12 cellular contexts compared by ENCODE assay signal in genomic region chr21:16002872-16003466, GRCh38.
A peak's percentile ranks its signal among the peaks of the same experiment; 100 is the strongest.
DNase-seq lines count a peak whose midpoint lies in the region; ATAC-seq and TF ChIP-seq lines count a peak whose summit lies in the region.
"Had no signal": no experiment of that assay in that cellular context is flagged by ENCODE, and none has a peak within 500 bp of the region (broad histone marks: within the 10 kb centered on the region; RNA-seq: fewer than 3 reads in every experiment).

No MANE protein-coding gene starts in this region.

- no peaks in the 10 kb centered on the region for H3K36me3 ChIP-seq in BJ (ENCODE audit: control insufficient read depth, insufficient read depth, low read length)

- no peak overlapping the region for H3K4me3 Mint-ChIP-seq in mesothelial cell of epicardium
- H3K4me3 Mint-ChIP-seq in effector memory CD8-positive, alpha-beta T cell, result no peak overlapping the region
- no peak overlapping the region for H3K4me3 Mint-ChIP-seq in activated CD8-positive, alpha-beta memory T cell treated with anti-CD3 and anti-CD28 coated beads, Interleukin-2, amount 10 ng/mL, durations not matched to agents 7 days and 5 days
- H3K4me3 Mint-ChIP-seq: activated T-helper 1 cell treated with anti-CD3 and anti-CD28 coated beads, Interleukin-12 subunit alpha, Interleukin-12 subunit beta, Interleukin-2, Interleukin-4 antibody, amounts not matched to agents 30 ng/mL and 10 ng/mL and 1 ng/mL, durations not matched to agents 14 hours and 24 hours and 36 hours had no signal

- TF ChIP-seq CTCF in BJ (IDR thresholded peaks at IDR 0.05; ENCODE audit: insufficient read depth, low read depth, low read length) (peak; percentile 54), choroid plexus epithelial cell (conservative IDR thresholded peaks at IDR 0.05; ENCODE audit: low read depth, low read length) (peak; percentile 64), mesothelial cell of epicardium (IDR thresholded peaks at IDR 0.05; ENCODE audit: unreplicated experiment) (peak; percentile 42)

- H3K4me1 Mint-ChIP-seq in mesothelial cell of epicardium, result peaks cover 65% of the 10 kb centered on the region
- H3K4me1 Mint-ChIP-seq in effector memory CD8-positive, alpha-beta T cell (ENCODE audit: low read depth in 2 of 2), result no peaks in the 10 kb centered on the region
- no peaks in the 10 kb centered on the region for H3K4me1 Mint-ChIP-seq in activated CD8-positive, alpha-beta memory T cell treated with anti-CD3 and anti-CD28 coated beads, Interleukin-2, amount 10 ng/mL, durations not matched to agents 7 days and 5 days

- H3K36me3 Mint-ChIP-seq in mesothelial cell of epicardium, result no peaks in the 10 kb centered on the region
- H3K36me3 Mint-ChIP-seq in effector memory CD8-positive, alpha-beta T cell (ENCODE audit: insufficient read depth), result no peaks in the 10 kb centered on the region
- no peaks in the 10 kb centered on the region for H3K36me3 Mint-ChIP-seq in activated CD8-positive, alpha-beta memory T cell treated with anti-CD3 and anti-CD28 coated beads, Interleukin-2, amount 10 ng/mL, durations not matched to agents 7 days and 5 days

- peak overlapping the region; percentile 93 for H3K27ac Mint-ChIP-seq in mesothelial cell of epicardium
- H3K27ac Mint-ChIP-seq in effector memory CD8-positive, alpha-beta T cell, result no peak overlapping the region
- no peak overlapping the region for H3K27ac Mint-ChIP-seq in activated CD8-positive, alpha-beta memory T cell treated with anti-CD3 and anti-CD28 coated beads, Interleukin-2, amount 10 ng/mL, durations not matched to agents 7 days and 5 days
- H3K27ac Mint-ChIP-seq: activated T-helper 1 cell treated with anti-CD3 and anti-CD28 coated beads, Interleukin-12 subunit alpha, Interleukin-12 subunit beta, Interleukin-2, Interleukin-4 antibody, amounts not matched to agents 30 ng/mL and 10 ng/mL and 1 ng/mL, durations not matched to agents 14 hours and 24 hours and 36 hours had no signal

- H3K27me3 Mint-ChIP-seq in mesothelial cell of epicardium (ENCODE audit: low read depth), result no peaks in the 10 kb centered on the region
- no peaks in the 10 kb centered on the region for H3K27me3 Mint-ChIP-seq in effector memory CD8-positive, alpha-beta T cell
- no peaks in the 10 kb centered on the region for H3K27me3 Mint-ChIP-seq in activated CD8-positive, alpha-beta memory T cell treated with anti-CD3 and anti-CD28 coated beads, Interleukin-2, amount 10 ng/mL, durations not matched to agents 7 days and 5 days

- ATAC-seq in effector memory CD8-positive, alpha-beta T cell (replicated peaks), result no peak
- no peak for ATAC-seq in GM19467 (IDR thresholded peaks at IDR 0.05; ENCODE audit: unreplicated experiment)
- ATAC-seq in activated CD8-positive, alpha-beta memory T cell treated with anti-CD3 and anti-CD28 coated beads, Interleukin-2, amount 10 ng/mL, durations not matched to agents 7 days and 5 days, result no peak

- H3K9me3 Mint-ChIP-seq in mesothelial cell of epicardium, result no peaks in the 10 kb centered on the region
- no peaks in the 10 kb centered on the region for H3K9me3 Mint-ChIP-seq in effector memory CD8-positive, alpha-beta T cell
- no peaks in the 10 kb centered on the region for H3K9me3 Mint-ChIP-seq in activated CD8-positive, alpha-beta memory T cell treated with anti-CD3 and anti-CD28 coated beads, Interleukin-2, amount 10 ng/mL, durations not matched to agents 7 days and 5 days (ENCODE audit: low read depth)
- H3K9me3 Mint-ChIP-seq: activated T-helper 1 cell treated with anti-CD3 and anti-CD28 coated beads, Interleukin-12 subunit alpha, Interleukin-12 subunit beta, Interleukin-2, Interleukin-4 antibody, amounts not matched to agents 30 ng/mL and 10 ng/mL and 1 ng/mL, durations not matched to agents 14 hours and 24 hours and 36 hours had no signal

- DNase-seq in BJ (ENCODE audit: low read depth) (no peak), NAMALWA (ENCODE audit: low spot score) (peak; percentile 34), choroid plexus epithelial cell (ENCODE audit: low read depth) (peak; percentile 75), mesothelial cell of epicardium (ENCODE audit: low spot score in 2 of 2, unreplicated experiment in 2 of 2) (no peak)
- DNase-seq in stimulated activated CD4-positive, alpha-beta T cell treated with anti-CD3 and anti-CD28 coated beads, Interleukin-4, amount 100 ng/mL, for 1 hour, result no peak
- no peak for DNase-seq in effector memory CD8-positive, alpha-beta T cell
- no peak for DNase-seq in activated CD8-positive, alpha-beta memory T cell treated with anti-CD3 and anti-CD28 coated beads, Interleukin-2, amount 10 ng/mL, durations not matched to agents 7 days and 5 days
- DNase-seq: glutamatergic neuron, SHP77 had no signal

- CTCF ChIA-PET in BJ (lab: Yijun Ruan, JAX), result interaction anchor here (0.6 to 2.3 kb wide), 6 partner anchors 9 to 1549 kb away, joined by 3 to 9 read pairs (median 3); no protein-coding TSS in a partner anchor
- CTCF ChIA-PET in activated CD8-positive, alpha-beta memory T cell treated with anti-CD3 and anti-CD28 coated beads, Interleukin-2, amount 10 ng/mL, durations not matched to agents 7 days and 5 days (lab: Charles Lee), result no interaction called here

- H3K4me3 ChIP-seq in BJ (ENCODE audit: low read depth, low read length), result no peak overlapping the region
- H3K4me3 ChIP-seq in choroid plexus epithelial cell (ENCODE audit: low read depth, low read length), result no peak overlapping the region
- H3K4me3 ChIP-seq: skin epidermis had no signal

- POLR2A ChIA-PET in BJ (lab: Charles Lee), result no interaction called here

- H3K27me3 ChIP-seq in BJ (ENCODE audit: control insufficient read depth, insufficient read depth, low read length), result no peaks in the 10 kb centered on the region

Comparison
In these comparisons a context has a peak if more than half of its experiments do, and no peak if none do; other contexts are left out.
1. DNase-seq: peak in NAMALWA (single experiment) and choroid plexus epithelial cell (single experiment); none in BJ (single experiment), mesothelial cell of epicardium (0 of 2), stimulated activated CD4-positive, alpha-beta T cell treated with anti-CD3 and anti-CD28 coated beads, Interleukin-4, amount 100 ng/mL, for 1 hour (single experiment), effector memory CD8-positive, alpha-beta T cell (0 of 3) and activated CD8-positive, alpha-beta memory T cell treated with anti-CD3 and anti-CD28 coated beads, Interleukin-2, amount 10 ng/mL, durations not matched to agents 7 days and 5 days (single experiment).
2. Peak in every context shown above with its lines, with median percentiles within 50 percentile points of each other: CTCF ChIP-seq.